1 cellular context compared by ENCODE assay signal in the genomic region with DNA sequence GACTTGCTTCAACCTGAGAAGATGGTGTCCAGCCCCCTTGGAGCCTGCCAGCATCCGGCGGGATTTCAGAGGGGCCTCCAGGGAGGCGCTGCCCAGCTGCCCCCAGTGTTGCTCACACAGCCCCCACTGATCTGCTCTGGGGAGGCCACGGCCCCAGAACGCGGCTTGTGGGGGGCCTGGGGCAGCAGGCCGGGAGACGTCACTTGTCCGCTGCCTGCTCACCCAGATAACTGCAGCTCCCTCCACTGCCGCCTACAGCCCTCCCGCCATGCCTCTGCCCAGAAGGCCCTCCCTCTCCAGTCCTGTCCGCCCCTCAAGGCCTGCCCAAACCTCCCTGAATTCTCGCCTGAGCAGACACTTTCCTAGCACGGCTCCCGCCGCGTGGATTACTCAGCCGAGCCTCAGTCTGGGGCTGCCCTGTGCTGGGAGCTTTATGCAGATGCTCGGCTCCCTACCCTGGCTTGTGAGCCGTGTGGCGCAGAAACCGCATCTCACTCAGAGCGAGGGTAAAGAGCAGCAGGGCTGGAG.
TF ChIP-seq lines count a peak whose summit lies in the region.

No MANE protein-coding gene starts in this region.

TF ChIP-seq in H1, 55 proteins besides CTCF, POLR2A, EP300 and RAD21:
- no peak for TF ChIP-seq SAP30 (IDR thresholded peaks at IDR 0.05; ENCODE audit: insufficient read depth, insufficient replicate concordance, low read length)
- TF ChIP-seq TAF1 (IDR thresholded peaks at IDR 0.05; ENCODE audit: low read depth, low read length) = no peak
- no peak for TF ChIP-seq JUND (IDR thresholded peaks at IDR 0.05; ENCODE audit: low read length)
- no peak for TF ChIP-seq BCL11A (IDR thresholded peaks at IDR 0.05; ENCODE audit: low read depth in 2 of 2, low read length in 2 of 2)
- TF ChIP-seq KDM1A (IDR thresholded peaks at IDR 0.05; ENCODE audit: borderline replicate concordance, low read length) = no peak
- no peak for TF ChIP-seq SP2 (IDR thresholded peaks at IDR 0.05; ENCODE audit: low read length)
- no peak for TF ChIP-seq POU5F1 (IDR thresholded peaks at IDR 0.05; ENCODE audit: low read depth, low read length)
- no peak for TF ChIP-seq SIRT6 (IDR thresholded peaks at IDR 0.05; ENCODE audit: low read length)
- TF ChIP-seq JUN (IDR thresholded peaks at IDR 0.05; ENCODE audit: low read depth, low read length) = no peak
- peak; percentile 40; the same call in 1 of the 2 replicates for TF ChIP-seq CREB1 (IDR thresholded peaks at IDR 0.05)
- TF ChIP-seq, protein P1, sequence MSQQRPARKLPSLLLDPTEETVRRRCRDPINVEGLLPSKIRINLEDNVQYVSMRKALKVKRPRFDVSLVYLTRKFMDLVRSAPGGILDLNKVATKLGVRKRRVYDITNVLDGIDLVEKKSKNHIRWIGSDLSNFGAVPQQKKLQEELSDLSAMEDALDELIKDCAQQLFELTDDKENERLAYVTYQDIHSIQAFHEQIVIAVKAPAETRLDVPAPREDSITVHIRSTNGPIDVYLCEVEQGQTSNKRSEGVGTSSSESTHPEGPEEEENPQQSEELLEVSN (IDR thresholded peaks at IDR 0.05) = peak; percentile 26
- TF ChIP-seq KDM4A (IDR thresholded peaks at IDR 0.05; ENCODE audit: low read depth, low read length, severe bottlenecking) = peak; percentile 79
- TF ChIP-seq CBX5 (IDR thresholded peaks at IDR 0.05; ENCODE audit: low read depth, low read length) = no peak
- TF ChIP-seq, protein P2, sequence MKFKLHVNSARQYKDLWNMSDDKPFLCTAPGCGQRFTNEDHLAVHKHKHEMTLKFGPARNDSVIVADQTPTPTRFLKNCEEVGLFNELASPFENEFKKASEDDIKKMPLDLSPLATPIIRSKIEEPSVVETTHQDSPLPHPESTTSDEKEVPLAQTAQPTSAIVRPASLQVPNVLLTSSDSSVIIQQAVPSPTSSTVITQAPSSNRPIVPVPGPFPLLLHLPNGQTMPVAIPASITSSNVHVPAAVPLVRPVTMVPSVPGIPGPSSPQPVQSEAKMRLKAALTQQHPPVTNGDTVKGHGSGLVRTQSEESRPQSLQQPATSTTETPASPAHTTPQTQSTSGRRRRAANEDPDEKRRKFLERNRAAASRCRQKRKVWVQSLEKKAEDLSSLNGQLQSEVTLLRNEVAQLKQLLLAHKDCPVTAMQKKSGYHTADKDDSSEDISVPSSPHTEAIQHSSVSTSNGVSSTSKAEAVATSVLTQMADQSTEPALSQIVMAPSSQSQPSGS (IDR thresholded peaks at IDR 0.05; ENCODE audit: low read length) = no peak
- TF ChIP-seq SIX5 (IDR thresholded peaks at IDR 0.05; ENCODE audit: low read depth, low read length) = no peak
- no peak for TF ChIP-seq TCF12 (IDR thresholded peaks at IDR 0.05; ENCODE audit: low read depth, low read length)
- no peak for TF ChIP-seq MAFK (IDR thresholded peaks at IDR 0.05; ENCODE audit: low read depth, low read length)
- TF ChIP-seq NRF1 (IDR thresholded peaks at IDR 0.05; ENCODE audit: low read depth, low read length) = no peak
- TF ChIP-seq BRCA1 (IDR thresholded peaks at IDR 0.05; ENCODE audit: low read depth, low read length) = no peak
- TF ChIP-seq TEAD4 (IDR thresholded peaks at IDR 0.05; ENCODE audit: low read depth, low read length) = 0 out of 2 replicates have a peak, but pooled peaks have one; percentile 12
- no peak for TF ChIP-seq RFX5 (IDR thresholded peaks at IDR 0.05; ENCODE audit: borderline replicate concordance, low read depth, low read length)
- TF ChIP-seq, protein P3, sequence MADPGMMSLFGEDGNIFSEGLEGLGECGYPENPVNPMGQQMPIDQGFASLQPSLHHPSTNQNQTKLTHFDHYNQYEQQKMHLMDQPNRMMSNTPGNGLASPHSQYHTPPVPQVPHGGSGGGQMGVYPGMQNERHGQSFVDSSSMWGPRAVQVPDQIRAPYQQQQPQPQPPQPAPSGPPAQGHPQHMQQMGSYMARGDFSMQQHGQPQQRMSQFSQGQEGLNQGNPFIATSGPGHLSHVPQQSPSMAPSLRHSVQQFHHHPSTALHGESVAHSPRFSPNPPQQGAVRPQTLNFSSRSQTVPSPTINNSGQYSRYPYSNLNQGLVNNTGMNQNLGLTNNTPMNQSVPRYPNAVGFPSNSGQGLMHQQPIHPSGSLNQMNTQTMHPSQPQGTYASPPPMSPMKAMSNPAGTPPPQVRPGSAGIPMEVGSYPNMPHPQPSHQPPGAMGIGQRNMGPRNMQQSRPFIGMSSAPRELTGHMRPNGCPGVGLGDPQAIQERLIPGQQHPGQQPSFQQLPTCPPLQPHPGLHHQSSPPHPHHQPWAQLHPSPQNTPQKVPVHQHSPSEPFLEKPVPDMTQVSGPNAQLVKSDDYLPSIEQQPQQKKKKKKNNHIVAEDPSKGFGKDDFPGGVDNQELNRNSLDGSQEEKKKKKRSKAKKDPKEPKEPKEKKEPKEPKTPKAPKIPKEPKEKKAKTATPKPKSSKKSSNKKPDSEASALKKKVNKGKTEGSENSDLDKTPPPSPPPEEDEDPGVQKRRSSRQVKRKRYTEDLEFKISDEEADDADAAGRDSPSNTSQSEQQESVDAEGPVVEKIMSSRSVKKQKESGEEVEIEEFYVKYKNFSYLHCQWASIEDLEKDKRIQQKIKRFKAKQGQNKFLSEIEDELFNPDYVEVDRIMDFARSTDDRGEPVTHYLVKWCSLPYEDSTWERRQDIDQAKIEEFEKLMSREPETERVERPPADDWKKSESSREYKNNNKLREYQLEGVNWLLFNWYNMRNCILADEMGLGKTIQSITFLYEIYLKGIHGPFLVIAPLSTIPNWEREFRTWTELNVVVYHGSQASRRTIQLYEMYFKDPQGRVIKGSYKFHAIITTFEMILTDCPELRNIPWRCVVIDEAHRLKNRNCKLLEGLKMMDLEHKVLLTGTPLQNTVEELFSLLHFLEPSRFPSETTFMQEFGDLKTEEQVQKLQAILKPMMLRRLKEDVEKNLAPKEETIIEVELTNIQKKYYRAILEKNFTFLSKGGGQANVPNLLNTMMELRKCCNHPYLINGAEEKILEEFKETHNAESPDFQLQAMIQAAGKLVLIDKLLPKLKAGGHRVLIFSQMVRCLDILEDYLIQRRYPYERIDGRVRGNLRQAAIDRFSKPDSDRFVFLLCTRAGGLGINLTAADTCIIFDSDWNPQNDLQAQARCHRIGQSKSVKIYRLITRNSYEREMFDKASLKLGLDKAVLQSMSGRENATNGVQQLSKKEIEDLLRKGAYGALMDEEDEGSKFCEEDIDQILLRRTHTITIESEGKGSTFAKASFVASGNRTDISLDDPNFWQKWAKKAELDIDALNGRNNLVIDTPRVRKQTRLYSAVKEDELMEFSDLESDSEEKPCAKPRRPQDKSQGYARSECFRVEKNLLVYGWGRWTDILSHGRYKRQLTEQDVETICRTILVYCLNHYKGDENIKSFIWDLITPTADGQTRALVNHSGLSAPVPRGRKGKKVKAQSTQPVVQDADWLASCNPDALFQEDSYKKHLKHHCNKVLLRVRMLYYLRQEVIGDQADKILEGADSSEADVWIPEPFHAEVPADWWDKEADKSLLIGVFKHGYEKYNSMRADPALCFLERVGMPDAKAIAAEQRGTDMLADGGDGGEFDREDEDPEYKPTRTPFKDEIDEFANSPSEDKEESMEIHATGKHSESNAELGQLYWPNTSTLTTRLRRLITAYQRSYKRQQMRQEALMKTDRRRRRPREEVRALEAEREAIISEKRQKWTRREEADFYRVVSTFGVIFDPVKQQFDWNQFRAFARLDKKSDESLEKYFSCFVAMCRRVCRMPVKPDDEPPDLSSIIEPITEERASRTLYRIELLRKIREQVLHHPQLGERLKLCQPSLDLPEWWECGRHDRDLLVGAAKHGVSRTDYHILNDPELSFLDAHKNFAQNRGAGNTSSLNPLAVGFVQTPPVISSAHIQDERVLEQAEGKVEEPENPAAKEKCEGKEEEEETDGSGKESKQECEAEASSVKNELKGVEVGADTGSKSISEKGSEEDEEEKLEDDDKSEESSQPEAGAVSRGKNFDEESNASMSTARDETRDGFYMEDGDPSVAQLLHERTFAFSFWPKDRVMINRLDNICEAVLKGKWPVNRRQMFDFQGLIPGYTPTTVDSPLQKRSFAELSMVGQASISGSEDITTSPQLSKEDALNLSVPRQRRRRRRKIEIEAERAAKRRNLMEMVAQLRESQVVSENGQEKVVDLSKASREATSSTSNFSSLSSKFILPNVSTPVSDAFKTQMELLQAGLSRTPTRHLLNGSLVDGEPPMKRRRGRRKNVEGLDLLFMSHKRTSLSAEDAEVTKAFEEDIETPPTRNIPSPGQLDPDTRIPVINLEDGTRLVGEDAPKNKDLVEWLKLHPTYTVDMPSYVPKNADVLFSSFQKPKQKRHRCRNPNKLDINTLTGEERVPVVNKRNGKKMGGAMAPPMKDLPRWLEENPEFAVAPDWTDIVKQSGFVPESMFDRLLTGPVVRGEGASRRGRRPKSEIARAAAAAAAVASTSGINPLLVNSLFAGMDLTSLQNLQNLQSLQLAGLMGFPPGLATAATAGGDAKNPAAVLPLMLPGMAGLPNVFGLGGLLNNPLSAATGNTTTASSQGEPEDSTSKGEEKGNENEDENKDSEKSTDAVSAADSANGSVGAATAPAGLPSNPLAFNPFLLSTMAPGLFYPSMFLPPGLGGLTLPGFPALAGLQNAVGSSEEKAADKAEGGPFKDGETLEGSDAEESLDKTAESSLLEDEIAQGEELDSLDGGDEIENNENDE (IDR thresholded peaks at IDR 0.05; ENCODE audit: insufficient replicate concordance, low read length) = no peak
- no peak for TF ChIP-seq CEBPB (IDR thresholded peaks at IDR 0.05; ENCODE audit: low read depth, low read length)
- no peak for TF ChIP-seq TBP (IDR thresholded peaks at IDR 0.05; ENCODE audit: low read depth, low read length)
- no peak for TF ChIP-seq BACH1 (IDR thresholded peaks at IDR 0.05; ENCODE audit: low read length)
- no peak for TF ChIP-seq FOSL1 (IDR thresholded peaks at IDR 0.05; ENCODE audit: insufficient read depth, low read depth, low read length)
- TF ChIP-seq GABPA (IDR thresholded peaks at IDR 0.05; ENCODE audit: borderline replicate concordance, insufficient read depth, low read length) = no peak
- TF ChIP-seq CTBP2 (IDR thresholded peaks at IDR 0.05; ENCODE audit: borderline replicate concordance, insufficient read depth, insufficient read length, low read length) = no peak
- TF ChIP-seq SUZ12 (IDR thresholded peaks at IDR 0.05; ENCODE audit: low read length) = 0 out of 2 replicates have a peak, but pooled peaks have one; percentile 7
- no peak for TF ChIP-seq ZNF274 (IDR thresholded peaks at IDR 0.05; ENCODE audit: borderline replicate concordance, extremely low read depth, low read length)
- TF ChIP-seq EZH2 (IDR thresholded peaks at IDR 0.05; ENCODE audit: low read depth, low read length, severe bottlenecking) = no peak
- no peak for TF ChIP-seq SP1 (IDR thresholded peaks at IDR 0.05; ENCODE audit: low read depth, low read length)
- no peak for TF ChIP-seq RBBP5 (IDR thresholded peaks at IDR 0.05; ENCODE audit: borderline replicate concordance, low read depth, low read length)
- TF ChIP-seq PHF8 (conservative IDR thresholded peaks at IDR 0.05; ENCODE audit: low read depth, low read length) = no peak
- TF ChIP-seq TAF7 (optimal IDR thresholded peaks at IDR 0.05; ENCODE audit: borderline replicate concordance, low read depth, low read length) = no peak
- TF ChIP-seq, protein P4, sequence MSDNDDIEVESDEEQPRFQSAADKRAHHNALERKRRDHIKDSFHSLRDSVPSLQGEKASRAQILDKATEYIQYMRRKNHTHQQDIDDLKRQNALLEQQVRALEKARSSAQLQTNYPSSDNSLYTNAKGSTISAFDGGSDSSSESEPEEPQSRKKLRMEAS (IDR thresholded peaks at IDR 0.05) = peak; percentile 15; the same call in 1 of the 2 replicates
- no peak for TF ChIP-seq SRF (IDR thresholded peaks at IDR 0.05; ENCODE audit: low read depth, low read length)
- TF ChIP-seq ASH2L (IDR thresholded peaks at IDR 0.05; ENCODE audit: low read length) = no peak
- no peak for TF ChIP-seq HDAC2 (IDR thresholded peaks at IDR 0.05; ENCODE audit: borderline replicate concordance in 1 of 2, low read depth in 2 of 2, low read length in 2 of 2)
- no peak for TF ChIP-seq CHD2 (IDR thresholded peaks at IDR 0.05; ENCODE audit: low read length)
- TF ChIP-seq, protein P5, sequence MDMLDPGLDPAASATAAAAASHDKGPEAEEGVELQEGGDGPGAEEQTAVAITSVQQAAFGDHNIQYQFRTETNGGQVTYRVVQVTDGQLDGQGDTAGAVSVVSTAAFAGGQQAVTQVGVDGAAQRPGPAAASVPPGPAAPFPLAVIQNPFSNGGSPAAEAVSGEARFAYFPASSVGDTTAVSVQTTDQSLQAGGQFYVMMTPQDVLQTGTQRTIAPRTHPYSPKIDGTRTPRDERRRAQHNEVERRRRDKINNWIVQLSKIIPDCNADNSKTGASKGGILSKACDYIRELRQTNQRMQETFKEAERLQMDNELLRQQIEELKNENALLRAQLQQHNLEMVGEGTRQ (IDR thresholded peaks at IDR 0.05; ENCODE audit: low read length) = no peak
- no peak for TF ChIP-seq CHD1 (IDR thresholded peaks at IDR 0.05; ENCODE audit: low read depth, low read length)
- TF ChIP-seq RXRA (IDR thresholded peaks at IDR 0.05; ENCODE audit: insufficient read depth, low read depth, low read length) = no peak
- no peak for TF ChIP-seq EGR1 (IDR thresholded peaks at IDR 0.05; ENCODE audit: borderline replicate concordance, low read depth, low read length)
- no peak for TF ChIP-seq POLR2AphosphoS5 (IDR thresholded peaks at IDR 0.05; ENCODE audit: low read depth, low read length)
